8 cellular contexts compared by ENCODE assay signal in the genomic region with DNA sequence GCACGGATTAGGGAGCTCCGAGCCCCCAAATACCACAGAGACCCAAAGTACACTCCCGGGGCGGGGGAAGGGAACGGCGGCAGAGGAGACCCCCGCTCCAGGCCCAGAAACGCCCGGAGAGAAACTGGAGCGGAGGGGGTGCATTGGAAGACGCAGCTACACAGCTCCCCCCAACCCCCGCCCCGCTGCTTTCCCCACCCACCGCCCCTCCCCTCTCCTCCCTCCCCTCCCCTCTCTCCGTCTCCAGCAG.
A peak's percentile ranks its signal among the peaks of the same experiment; 100 is the strongest.
DNase-seq lines count a peak whose midpoint lies in the region; ATAC-seq lines count a peak whose summit lies in the region.

No MANE protein-coding gene starts in this region.

- DNase-seq in activated CD8-positive, alpha-beta memory T cell treated with anti-CD3 and anti-CD28 coated beads for 24 hours, result peak; percentile 85
- no peak for DNase-seq in activated CD8-positive, alpha-beta memory T cell treated with anti-CD3 and anti-CD28 coated beads, Interleukin-2, amount 50 U/mL, for 4 hours
- no peak for DNase-seq in HPDE6-E6E7 (ENCODE audit: extremely low spot score)

- H3K4me3 ChIP-seq in iPS-20b (ENCODE audit: low read length) (peak overlapping the region; percentile 90), stomach smooth muscle (ENCODE audit: low read length in 2 of 2) (peak overlapping the region; percentile 82 to 86)

- no peaks in the 10 kb centered on the region for H3K36me3 ChIP-seq in iPS-20b (ENCODE audit: insufficient read depth, low read depth, low read length)
- no peaks in the 10 kb centered on the region for H3K36me3 ChIP-seq in stomach smooth muscle (ENCODE audit: control insufficient read depth in 2 of 2, insufficient read depth in 2 of 2, low read length in 2 of 2)

- peak overlapping the region; percentile 63 for H3K27ac ChIP-seq in angular gyrus (ENCODE audit: low read depth, low read length)
- H3K27ac ChIP-seq in iPS-20b (ENCODE audit: low read length), result no peak overlapping the region
- H3K27ac ChIP-seq in stomach smooth muscle (ENCODE audit: low read length), result peak overlapping the region; percentile 60

- peaks cover 54% of the 10 kb centered on the region for H3K27me3 ChIP-seq in iPS-20b (ENCODE audit: insufficient read depth, low read length)
- no peaks in the 10 kb centered on the region for H3K27me3 ChIP-seq in stomach smooth muscle (ENCODE audit: control insufficient read depth in 1 of 2, insufficient read depth in 2 of 2, low read length in 2 of 2)

- H3K9me3 ChIP-seq in iPS-20b (ENCODE audit: insufficient read depth, low read depth, low read length) (no peaks in the 10 kb centered on the region), stomach smooth muscle (ENCODE audit: control insufficient read depth in 2 of 2, low read length in 2 of 2) (no peaks in the 10 kb centered on the region)

- ATAC-seq in HG03354 (IDR thresholded peaks at IDR 0.05; ENCODE audit: poor library complexity, severe bottlenecking, unreplicated experiment) (no peak), GM18907 (IDR thresholded peaks at IDR 0.05; ENCODE audit: unreplicated experiment) (no peak)

- H3K9ac ChIP-seq in iPS-20b (ENCODE audit: low read depth, low read length) (no peak overlapping the region; the same call in 1 of the 2 replicates), stomach smooth muscle (ENCODE audit: low read length in 2 of 2) (peak overlapping the region; percentile 51 to 66)

- H3K4me1 ChIP-seq in iPS-20b (ENCODE audit: insufficient read depth, low read length) (no peaks in the 10 kb centered on the region; the same call in 1 of the 2 replicates), stomach smooth muscle (ENCODE audit: control insufficient read depth, insufficient read depth, low read length) (peaks cover 26% of the 10 kb centered on the region)
